16 cellular contexts compared by ENCODE assay signal in the genomic region with DNA sequence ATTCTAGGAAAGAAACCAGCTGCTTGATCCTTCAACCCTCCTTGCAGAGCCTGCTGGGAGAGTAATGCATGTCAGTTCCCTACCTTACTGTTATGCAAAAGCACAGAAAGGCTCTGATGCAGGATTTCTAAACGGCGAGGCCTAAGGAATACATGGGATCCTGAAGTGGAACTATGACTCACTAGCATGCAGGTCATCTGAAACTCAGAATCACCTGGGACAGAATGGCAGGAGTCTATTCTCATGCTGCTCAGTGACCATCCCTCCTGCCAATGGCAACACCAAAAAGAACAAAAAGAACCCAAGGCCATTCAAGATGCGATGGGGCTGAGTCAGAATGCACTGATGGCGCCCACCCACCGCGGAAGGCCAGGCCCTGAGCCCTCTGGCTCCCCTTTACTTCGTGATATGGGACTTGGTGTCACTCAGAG. TPM values are rescaled to one million over a fixed set of nuclear protein-coding genes. Genes with fewer than 3 reads are reported as not detected.
A peak's percentile ranks its signal among the peaks of the same experiment; 100 is the strongest.
DNase-seq lines count a peak whose midpoint lies in the region; ATAC-seq and TF ChIP-seq lines count a peak whose summit lies in the region.
"Had no signal": no experiment of that assay in that cellular context is flagged by ENCODE, and none has a peak within 500 bp of the region (broad histone marks: within the 10 kb centered on the region; RNA-seq: fewer than 3 reads in every experiment).

No MANE protein-coding gene starts in this region.

- H3K36me3 ChIP-seq in esophagus muscularis mucosa, result peaks cover 20 to 73% (median 60%) of the 10 kb centered on the region in 4 donors

- H3K4me1 ChIP-seq in esophagus muscularis mucosa, result peaks cover 3 to 46% (median 41%) of the 10 kb centered on the region in 4 donors
- H3K4me1 ChIP-seq: A549, foreskin keratinocyte, right lobe of liver had no signal

- no peaks in the 10 kb centered on the region for H3K27me3 ChIP-seq in esophagus muscularis mucosa
- H3K27me3 ChIP-seq: foreskin keratinocyte, right lobe of liver had no signal

- POLR2A ChIA-PET in activated CD4-positive, alpha-beta T cell treated with anti-CD3 and anti-CD28 coated beads for 36 hours (lab: Charles Lee), result interaction anchor here (0.6 to 0.8 kb wide), 2 partner anchors 33 to 108 kb away, joined by 3 to 4 read pairs; no protein-coding TSS in a partner anchor

- TF ChIP-seq POLR2A in esophagus muscularis mucosa (IDR thresholded peaks at IDR 0.05; ENCODE audit: low read depth), result no peak

- DNase-seq in activated CD4-positive, alpha-beta T cell treated with anti-CD3 and anti-CD28 coated beads for 36 hours, result peak; percentile 28
- DNase-seq in activated CD4-positive, alpha-beta T cell treated with anti-CD3 and anti-CD28 coated beads, Interleukin-2, amount 50 U/mL, for 4 hours, result no peak
- DNase-seq in esophagus muscularis mucosa (ENCODE audit: extremely low spot score) (no peak), NAMALWA (ENCODE audit: low spot score) (no peak), DMS153 (lab: John Stamatoyannopoulos, UW) (no peak)
- DNase-seq in stimulated activated effector memory CD8-positive, alpha-beta T cell treated with anti-CD3 and anti-CD28 coated beads, Interleukin-12 subunit alpha, Interleukin-12 subunit beta, amount 100 ng/mL, for 72 hours (ENCODE audit: low spot score in 2 of 2), result no peak
- DNase-seq: foreskin keratinocyte, NCI-H1105 treated with DMSO at 0.1 percent for 48 hours, nephron progenitor cell, right lobe of liver, T1000 had no signal

- no peak overlapping the region for H3K4me3 Mint-ChIP-seq in activated CD4-positive, alpha-beta T cell treated with anti-CD3 and anti-CD28 coated beads for 36 hours
- H3K4me3 Mint-ChIP-seq in stimulated activated effector memory CD8-positive, alpha-beta T cell treated with anti-CD3 and anti-CD28 coated beads, Interleukin-12 subunit alpha, Interleukin-12 subunit beta, amount 100 ng/mL, for 72 hours, result no peak overlapping the region
- H3K4me3 Mint-ChIP-seq: nephron progenitor cell, type B pancreatic cell had no signal

- 84% methylated on average over 7 of the region's 7 CpGs for WGBS in esophagus muscularis mucosa

- peaks cover 18% of the 10 kb centered on the region for H3K4me1 Mint-ChIP-seq in activated CD4-positive, alpha-beta T cell treated with anti-CD3 and anti-CD28 coated beads for 36 hours
- peaks cover 12% of the 10 kb centered on the region for H3K4me1 Mint-ChIP-seq in stimulated activated effector memory CD8-positive, alpha-beta T cell treated with anti-CD3 and anti-CD28 coated beads, Interleukin-12 subunit alpha, Interleukin-12 subunit beta, amount 100 ng/mL, for 72 hours
- H3K4me1 Mint-ChIP-seq: nephron progenitor cell had no signal

- H3K27me3 Mint-ChIP-seq in activated CD4-positive, alpha-beta T cell treated with anti-CD3 and anti-CD28 coated beads for 36 hours, result no peaks in the 10 kb centered on the region
- H3K27me3 Mint-ChIP-seq: type B pancreatic cell had no signal

- CTCF ChIA-PET in activated CD4-positive, alpha-beta T cell treated with anti-CD3 and anti-CD28 coated beads for 36 hours (lab: Charles Lee), result interaction anchor here (0.8 to 1.4 kb wide), 3 partner anchors 9 to 204 kb away, joined by 3 to 5 read pairs (median 4); no protein-coding TSS in a partner anchor

- H3K27ac Mint-ChIP-seq in activated CD4-positive, alpha-beta T cell treated with anti-CD3 and anti-CD28 coated beads for 36 hours, result no peak overlapping the region
- H3K27ac Mint-ChIP-seq in stimulated activated effector memory CD8-positive, alpha-beta T cell treated with anti-CD3 and anti-CD28 coated beads, Interleukin-12 subunit alpha, Interleukin-12 subunit beta, amount 100 ng/mL, for 72 hours, result no peak overlapping the region
- H3K27ac Mint-ChIP-seq: nephron progenitor cell, type B pancreatic cell had no signal

- intact Hi-C loops in activated CD4-positive, alpha-beta T cell treated with anti-CD3 and anti-CD28 coated beads for 36 hours (cut with DNase I, micrococcal nuclease), result no loop called here
- intact Hi-C loops in esophagus muscularis mucosa (cut with DNase I), result no loop called here

- no peak for TF ChIP-seq EP300 in esophagus muscularis mucosa (IDR thresholded peaks at IDR 0.05)

- H3K36me3 Mint-ChIP-seq in activated CD4-positive, alpha-beta T cell treated with anti-CD3 and anti-CD28 coated beads for 36 hours (ENCODE audit: low read depth), result peaks cover 10% of the 10 kb centered on the region
- H3K36me3 Mint-ChIP-seq in stimulated activated effector memory CD8-positive, alpha-beta T cell treated with anti-CD3 and anti-CD28 coated beads, Interleukin-12 subunit alpha, Interleukin-12 subunit beta, amount 100 ng/mL, for 72 hours, result peaks cover 60% of the 10 kb centered on the region

- H3K4me3 ChIP-seq in esophagus muscularis mucosa, result no peak overlapping the region
- H3K4me3 ChIP-seq: A549, right lobe of liver had no signal

- peak overlapping the region; percentile 59 to 75 (median 64) for H3K27ac ChIP-seq in esophagus muscularis mucosa (replicated peaks in 1 of 4)
- H3K27ac ChIP-seq: A549, foreskin keratinocyte, right lobe of liver had no signal

- no peaks in the 10 kb centered on the region for H3K9me3 ChIP-seq in esophagus muscularis mucosa
- H3K9me3 ChIP-seq: A549, right lobe of liver had no signal

- no peaks in the 10 kb centered on the region for H3K9me3 Mint-ChIP-seq in activated CD4-positive, alpha-beta T cell treated with anti-CD3 and anti-CD28 coated beads for 36 hours (ENCODE audit: low read depth)
- no peaks in the 10 kb centered on the region for H3K9me3 Mint-ChIP-seq in stimulated activated effector memory CD8-positive, alpha-beta T cell treated with anti-CD3 and anti-CD28 coated beads, Interleukin-12 subunit alpha, Interleukin-12 subunit beta, amount 100 ng/mL, for 72 hours
- H3K9me3 Mint-ChIP-seq: nephron progenitor cell, type B pancreatic cell had no signal

- TF ChIP-seq CTCF in esophagus muscularis mucosa (IDR thresholded peaks at IDR 0.05), result no peak

- peak; percentile 45 for ATAC-seq in activated CD4-positive, alpha-beta T cell treated with anti-CD3 and anti-CD28 coated beads for 36 hours
- peak; percentile 25 for ATAC-seq in HG03196 (IDR thresholded peaks at IDR 0.05; ENCODE audit: unreplicated experiment)
- ATAC-seq in stimulated activated effector memory CD8-positive, alpha-beta T cell treated with anti-CD3 and anti-CD28 coated beads, Interleukin-12 subunit alpha, Interleukin-12 subunit beta, amount 100 ng/mL, for 72 hours, result peak; percentile 54
- no peak for ATAC-seq in HG03460 (IDR thresholded peaks at IDR 0.05; ENCODE audit: unreplicated experiment)
- ATAC-seq: foreskin keratinocyte, left lobe of liver had no signal

RNA-seq across cellular contexts. Expression of a gene that starts 58.2 kb away (rescaled TPM):
- total RNA-seq in activated CD4-positive, alpha-beta T cell treated with anti-CD3 and anti-CD28 coated beads for 36 hours, result 10 to 100 TPM; 52.5 to 54.1 TPM
- 10 to 100 TPM; 27.2 to 37.4 (median 30.6) TPM for total RNA-seq in esophagus muscularis mucosa
